Comparison of ENCODE assay signal across 8 cellular contexts in the genomic region with DNA sequence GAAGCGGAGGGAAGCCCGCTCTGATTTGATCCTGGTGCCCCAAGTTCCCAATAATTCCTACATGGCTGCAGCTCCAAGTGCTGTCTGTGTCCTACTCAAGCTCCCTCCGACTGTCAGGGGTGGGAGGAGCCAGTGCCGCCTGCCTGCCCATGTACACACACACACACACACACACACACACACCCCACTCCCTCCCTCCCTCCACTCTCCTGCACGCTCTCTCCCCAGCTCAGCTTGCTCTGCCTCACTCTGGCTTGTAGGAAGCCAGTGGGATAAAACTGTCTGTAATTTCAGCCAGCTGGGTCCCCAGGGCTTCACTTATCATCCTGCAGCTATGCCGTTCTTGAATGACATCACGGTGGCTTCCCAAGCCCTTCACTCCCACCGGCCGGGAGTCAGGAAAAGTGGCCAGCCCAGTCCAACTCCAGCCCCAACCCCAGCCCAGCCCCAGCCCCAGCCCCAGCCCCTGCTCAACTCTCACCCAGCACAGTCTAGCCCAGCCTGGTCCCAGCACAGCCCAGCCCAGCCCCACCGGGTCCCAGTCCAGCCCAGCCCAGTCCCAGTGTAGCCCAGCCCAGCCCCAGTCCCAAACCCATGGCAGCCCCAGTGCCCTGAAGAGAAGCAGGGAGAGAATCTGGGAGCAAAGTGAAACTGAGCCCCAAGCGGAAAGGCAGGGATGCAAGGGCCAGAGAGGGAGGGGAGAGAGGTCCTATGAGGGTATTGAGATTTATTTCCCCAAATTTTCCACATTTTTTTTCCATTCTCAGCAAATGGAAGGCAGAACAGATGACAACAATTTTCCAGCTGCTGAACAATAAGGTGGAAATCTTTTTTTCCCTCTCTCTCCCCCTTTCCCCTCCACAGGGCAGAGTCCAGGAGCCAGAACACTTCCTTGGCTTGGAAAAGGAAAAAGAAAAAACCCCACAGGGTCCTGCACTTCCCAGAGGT.
DNase-seq lines count a peak whose midpoint lies in the region; ATAC-seq and TF ChIP-seq lines count a peak whose summit lies in the region.

No MANE protein-coding gene starts in this region.

- H3K4me3 ChIP-seq in right lobe of liver, result no peak overlapping the region
- no peak overlapping the region for H3K4me3 ChIP-seq in testis

- no peak for TF ChIP-seq POLR2A in right lobe of liver (IDR thresholded peaks at IDR 0.05)
- TF ChIP-seq POLR2A in testis (IDR thresholded peaks at IDR 0.05), result no peak

- no peak for TF ChIP-seq CTCF in chondrocyte (IDR thresholded peaks at IDR 0.05)
- no peak for TF ChIP-seq CTCF in right lobe of liver (IDR thresholded peaks at IDR 0.05)
- TF ChIP-seq CTCF in testis (IDR thresholded peaks at IDR 0.05), result no peak

- H3K36me3 ChIP-seq in right lobe of liver (peaks cover 7 to 68% (median 23%) of the 10 kb centered on the region in 4 donors), testis (ENCODE audit: low read depth, missing control alignments) (no peaks in the 10 kb centered on the region)

- intact Hi-C loops in right lobe of liver (cut with DNase I), result no loop called here
- intact Hi-C loops in testis (cut with DNase I; ENCODE audit: low total_unique reads), result no loop called here

- H3K27me3 ChIP-seq in right lobe of liver (no peaks in the 10 kb centered on the region), testis (no peaks in the 10 kb centered on the region)

- H3K9me3 ChIP-seq in right lobe of liver (no peaks in the 10 kb centered on the region), testis (no peaks in the 10 kb centered on the region)

- peak overlapping the region; percentile 97 for H3K27ac Mint-ChIP-seq in chondrocyte (ENCODE audit: unreplicated experiment)

- 38% methylated on average over 4 of the region's 11 CpGs for WGBS in right lobe of liver (ENCODE audit: insufficient coverage, low coverage, low lambda C conversion rate, missing lambda C conversion rate)
- WGBS in testis, 2 donors, result 39 to 42% methylated on average over 9 to 11 of the region's 11 CpGs

- peaks cover 75% of the 10 kb centered on the region for H3K4me1 Mint-ChIP-seq in chondrocyte (ENCODE audit: low read depth)

- H3K36me3 Mint-ChIP-seq in chondrocyte (ENCODE audit: low read depth), result peaks cover 26% of the 10 kb centered on the region

- H3K27me3 Mint-ChIP-seq in chondrocyte (ENCODE audit: low read depth), result no peaks in the 10 kb centered on the region

- H3K27ac ChIP-seq in right lobe of liver (no peak overlapping the region), testis (peak overlapping the region in 1 of 2 donors; percentile 59)

- H3K4me1 ChIP-seq in right lobe of liver (no peaks in the 10 kb centered on the region), testis (peaks cover 30% of the 10 kb centered on the region)

- ATAC-seq in right lobe of liver, result peak; percentile 33 to 48 (median 44)

- peak; percentile 32 for DNase-seq in DMS153 (lab: John Stamatoyannopoulos, UW)
- DNase-seq in DMS153 treated with DMSO at 0.1 percent for 48 hours (lab: John Stamatoyannopoulos, UW; ENCODE audit: unreplicated experiment), result no peak
- DNase-seq in chondrocyte (ENCODE audit: low spot score), result no peak
- no peak for DNase-seq in right lobe of liver
- DNase-seq in testis, result peak; percentile 80
- DNase-seq in OCI-M2 (lab: John Stamatoyannopoulos, UW; ENCODE audit: unreplicated experiment), result no peak
- DNase-seq in HPDE6-E6E7 (ENCODE audit: extremely low spot score), result no peak
- no peak for DNase-seq in GM19238 (ENCODE audit: insufficient read length, low spot score)

- no peaks in the 10 kb centered on the region for H3K9me3 Mint-ChIP-seq in chondrocyte (ENCODE audit: low read depth)

- H3K4me3 Mint-ChIP-seq in chondrocyte (ENCODE audit: unreplicated experiment), result peak overlapping the region; percentile 51

Comparison
In these comparisons a context has a peak if more than half of its experiments do, and no peak if none do; other contexts are left out.
1. DNase-seq: peak in DMS153 (single experiment) and testis (single experiment); none in DMS153 treated with DMSO at 0.1 percent for 48 hours (single experiment), chondrocyte (single experiment), right lobe of liver (0 of 3), OCI-M2 (single experiment), HPDE6-E6E7 (single experiment) and GM19238 (single experiment).